In the genomic region with DNA sequence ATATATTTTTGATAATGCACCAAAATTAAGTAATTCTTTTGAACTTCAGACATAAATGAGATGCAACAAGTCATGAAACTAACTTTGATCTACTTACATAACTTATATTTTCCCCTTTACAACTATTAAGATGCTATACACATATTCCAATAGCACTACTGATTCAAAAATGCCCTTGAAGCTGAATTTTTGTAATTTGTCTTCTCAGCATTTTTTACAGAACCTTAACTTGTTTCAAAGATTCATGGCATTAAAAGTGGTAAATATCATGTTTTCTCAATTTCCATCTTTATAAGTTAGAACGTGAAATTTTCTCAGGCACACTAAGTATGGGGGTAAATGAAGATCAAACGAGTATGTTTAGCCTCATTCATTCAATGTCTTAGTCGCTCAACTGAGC, we compare ENCODE assay signal across 29 cellular contexts.
"Had no signal": no experiment of that assay in that cellular context is flagged by ENCODE, and none has a peak within 500 bp of the region (broad histone marks: within the 10 kb centered on the region; RNA-seq: fewer than 3 reads in every experiment).

No MANE protein-coding gene starts in this region.

- H3K27ac Mint-ChIP-seq: endodermal cell, mesothelial cell of epicardium, naive B cell had no signal

- DNase-seq: dermis blood vessel endothelial cell; dorsolateral prefrontal cortex; effector CD4-positive, alpha-beta T cell; effector memory CD4-positive, alpha-beta T cell; endodermal cell; erythroblast; esophagus squamous epithelium; foreskin fibroblast; foreskin melanocyte; gastrocnemius medialis; glutamatergic neuron; head of caudate nucleus; heart right ventricle; hippocampal formation; left cardiac atrium; left lung; left ventricle myocardium superior; lower lobe of right lung; mesenchymal stem cell; mucosa of descending colon; naive B cell had no signal

- ATAC-seq: esophagus mucosa, gastrocnemius medialis, heart right ventricle, left cardiac atrium, left lung, left ventricle myocardium superior, lower lobe of right lung, mucosa of descending colon had no signal

- H3K27ac ChIP-seq: coronary artery, dorsolateral prefrontal cortex, epithelial cell of prostate, esophagus squamous epithelium, gastrocnemius medialis, heart right ventricle, left lung, lower lobe of right lung had no signal

- H3K27me3 ChIP-seq: esophagus squamous epithelium, gastrocnemius medialis, heart right ventricle, left lung had no signal

- H3K4me1 ChIP-seq: heart right ventricle, left lung, lower lobe of right lung had no signal

- H3K36me3 Mint-ChIP-seq: mesothelial cell of epicardium, naive B cell had no signal

- H3K4me1 Mint-ChIP-seq: endodermal cell, naive B cell had no signal

- H3K9me3 ChIP-seq: esophagus squamous epithelium, gastrocnemius medialis, left lung, lower lobe of right lung, mucosa of descending colon had no signal

- H3K4me3 ChIP-seq: coronary artery, dorsolateral prefrontal cortex, esophagus squamous epithelium, gastrocnemius medialis, heart right ventricle, left lung, lower lobe of right lung, mucosa of descending colon had no signal

- H3K36me3 ChIP-seq: esophagus squamous epithelium, gastrocnemius medialis, heart right ventricle, left lung, lower lobe of right lung had no signal

- H3K4me3 Mint-ChIP-seq: endodermal cell, mesothelial cell of epicardium, naive B cell had no signal

- FAIRE-seq: colon, endometrium, islet of Langerhans, keratinocyte had no signal
